Comparison of ENCODE assay signal across 19 cellular contexts in the genomic region with DNA sequence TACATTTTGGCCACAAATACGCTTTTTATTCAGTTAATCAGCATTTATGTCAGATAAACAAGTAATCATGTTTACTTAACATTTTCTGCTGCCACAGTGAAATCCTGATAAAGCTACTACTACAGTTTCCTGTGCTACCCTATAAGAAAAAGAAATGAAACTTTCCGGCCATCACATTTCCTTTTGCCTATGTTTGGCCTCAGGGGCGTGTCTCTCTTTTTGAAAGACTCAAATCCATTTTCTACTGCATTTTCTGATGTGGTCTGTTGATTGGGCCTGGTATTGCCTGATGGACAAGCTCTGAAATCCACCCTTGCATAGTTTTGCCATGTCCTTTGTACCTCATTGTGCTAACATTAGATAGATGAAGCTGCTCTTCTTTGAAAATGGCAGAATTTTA.
"Had no signal": no experiment of that assay in that cellular context is flagged by ENCODE, and none has a peak within 500 bp of the region (broad histone marks: within the 10 kb centered on the region; RNA-seq: fewer than 3 reads in every experiment).

No MANE protein-coding gene starts in this region.

- H3K27ac ChIP-seq: cardiac muscle cell, heart right ventricle, neutrophil, ovary, prostate gland, upper lobe of right lung had no signal

- H3K27me3 ChIP-seq: cardiac muscle cell, heart right ventricle, neutrophil, ovary, upper lobe of right lung had no signal

- DNase-seq: activated CD4-positive, alpha-beta T cell treated with anti-CD3 and anti-CD28 coated beads, Interleukin-2, amount 10 ng/mL, durations not matched to agents 7 days and 5 days; activated CD4-positive, CD25-positive, alpha-beta regulatory T cell treated with anti-CD3 and anti-CD28 coated beads, Interleukin-2, amount 50 U/mL, for 72 hours; activated CD8-positive, alpha-beta memory T cell treated with anti-CD3 and anti-CD28 coated beads, Interleukin-2, amount 50 U/mL, for 48 hours; activated effector memory CD4-positive, alpha-beta T cell treated with Interleukin-2 at 50 U/mL for 16 hours; activated naive CD4-positive, alpha-beta T cell treated with anti-CD3 and anti-CD28 coated beads for 36 hours; activated T-cell treated with anti-CD3 and anti-CD28 coated beads, Interleukin-2, amount 50 U/mL, for 48 hours; foreskin fibroblast; heart right ventricle; islet precursor cell; left cardiac atrium; mesenchymal stem cell; ovary; stimulated activated CD4-positive, alpha-beta T cell treated with anti-CD3 and anti-CD28 coated beads, Interleukin-4, amount 100 ng/mL, for 24 hours; stimulated activated naive CD8-positive, alpha-beta T cell treated with anti-CD3 and anti-CD28 coated beads, Interleukin-15, Interleukin-2, amounts not matched to agents 100 U/mL and 50 U/mL, for 24 hours; upper lobe of right lung; WERI-Rb-1 had no signal

- H3K36me3 ChIP-seq: cardiac muscle cell, ovary, prostate gland, upper lobe of right lung, WERI-Rb-1 had no signal

- H3K9me3 ChIP-seq: heart right ventricle, neutrophil, ovary, prostate gland, upper lobe of right lung had no signal

- H3K4me1 ChIP-seq: prostate gland, upper lobe of right lung had no signal

- ATAC-seq: heart right ventricle; left cardiac atrium; stimulated activated naive CD8-positive, alpha-beta T cell treated with anti-CD3 and anti-CD28 coated beads, Interleukin-15, Interleukin-2, amounts not matched to agents 100 U/mL and 50 U/mL, for 24 hours; upper lobe of right lung had no signal

- H3K4me3 ChIP-seq: cardiac muscle cell, heart right ventricle, ovary, prostate gland, upper lobe of right lung had no signal
